In genomic region chr20:12928755-12929401, GRCh38 we compare ENCODE assay signal across 10 cellular contexts.
DNase-seq lines count a peak whose midpoint lies in the region; ATAC-seq and TF ChIP-seq lines count a peak whose summit lies in the region.
"Had no signal": no experiment of that assay in that cellular context is flagged by ENCODE, and none has a peak within 500 bp of the region (broad histone marks: within the 10 kb centered on the region; RNA-seq: fewer than 3 reads in every experiment).

No MANE protein-coding gene starts in this region.

- no peaks in the 10 kb centered on the region for H3K79me1 ChIP-seq in IMR-90 (ENCODE audit: low read depth in 1 of 2, low read length in 2 of 2)

- H3K4me3 ChIP-seq in BLaER1 (no peak overlapping the region), IMR-90 (ENCODE audit: insufficient read depth, low read depth, low read length) (no peak overlapping the region), mesodermal cell (ENCODE audit: extremely low read depth, insufficient read depth, low read length, poor library complexity, severe bottlenecking) (no peak overlapping the region), tibial artery (no peak overlapping the region), OCI-LY7 (ENCODE audit: low read depth, low read length, poor library complexity, severe bottlenecking) (no peak overlapping the region), ascending aorta (no peak overlapping the region)

- H3K9ac ChIP-seq in BLaER1 = no peak overlapping the region
- H3K9ac ChIP-seq in IMR-90 (ENCODE audit: low read depth, low read length) = no peak overlapping the region

- no peak overlapping the region for H2AK9ac ChIP-seq in IMR-90 (replicated peaks; ENCODE audit: low read depth, low read length, poor library complexity)

- peak; percentile 87 for DNase-seq in IMR-90
- no peak for DNase-seq in chondrocyte (ENCODE audit: low spot score)
- no peak for DNase-seq in tibial artery
- DNase-seq in OCI-LY7 (ENCODE audit: low spot score) = no peak
- no peak for DNase-seq in ascending aorta (ENCODE audit: low spot score in 2 of 2)
- no peak for DNase-seq in NCI-H524 (lab: John Stamatoyannopoulos, UW)
- DNase-seq: stimulated activated naive CD4-positive, alpha-beta T cell had no signal

- H2AFZ ChIP-seq in IMR-90 (replicated peaks; ENCODE audit: low read length, poor library complexity) (no peak overlapping the region), OCI-LY7 (ENCODE audit: low read length) (no peak overlapping the region)

- peak overlapping the region; percentile 5 for H3K27ac Mint-ChIP-seq in chondrocyte (ENCODE audit: unreplicated experiment)

- H3K23ac ChIP-seq in IMR-90 (ENCODE audit: low read depth, low read length) = no peak overlapping the region

- peak overlapping the region; percentile 48 for H2BK5ac ChIP-seq in IMR-90 (ENCODE audit: low read depth, low read length, poor library complexity, severe bottlenecking)

- peak overlapping the region; percentile 51; the same call in 1 of the 2 replicates for H3K4ac ChIP-seq in IMR-90 (ENCODE audit: low read depth, low read length)

- H2BK120ac ChIP-seq in IMR-90 (ENCODE audit: low read depth, low read length) = peak overlapping the region; percentile 72

- peaks cover 7% of the 10 kb centered on the region; the same call in 1 of the 2 replicates for H3K4me1 ChIP-seq in BLaER1
- peaks cover 17% of the 10 kb centered on the region for H3K4me1 ChIP-seq in IMR-90 (ENCODE audit: control insufficient read depth, insufficient read depth, low read length)
- peaks cover 55% of the 10 kb centered on the region for H3K4me1 ChIP-seq in mesodermal cell (ENCODE audit: control insufficient read depth, insufficient read depth, low read length, poor library complexity, severe bottlenecking)
- no peaks in the 10 kb centered on the region for H3K4me1 ChIP-seq in tibial artery
- H3K4me1 ChIP-seq in OCI-LY7 (ENCODE audit: insufficient read depth, low read length, poor library complexity, severe bottlenecking) = no peaks in the 10 kb centered on the region
- H3K4me1 ChIP-seq in ascending aorta = peaks cover 3 to 5% of the 10 kb centered on the region in 2 donors

- ATAC-seq in IMR-90 (ENCODE audit: low read depth) = peak; percentile 77
- ATAC-seq: left lobe of liver had no signal

- H2BK15ac ChIP-seq in IMR-90 (ENCODE audit: low read depth, low read length) = 0 out of 3 replicates have a peak overlapping the region, but pooled peaks have one; percentile 36

- no peak overlapping the region for H2AK5ac ChIP-seq in IMR-90 (ENCODE audit: low read depth, low read length)

- H3K27me3 ChIP-seq in BLaER1 = no peaks in the 10 kb centered on the region
- H3K27me3 ChIP-seq in IMR-90 (ENCODE audit: control insufficient read depth, insufficient read depth, low read length) = no peaks in the 10 kb centered on the region
- no peaks in the 10 kb centered on the region for H3K27me3 ChIP-seq in tibial artery
- no peaks in the 10 kb centered on the region for H3K27me3 ChIP-seq in ascending aorta

- intact Hi-C loops in IMR-90 (cut with micrococcal nuclease) (loop anchor here (1.0 to 5.0 kb wide), 2 partner anchors 19 to 333 kb away; no protein-coding TSS in a partner anchor), tibial artery (cut with DNase I; ENCODE audit: low total_unique reads) (loop anchor here (10.0 kb wide), 1 partner anchor 176 kb away; no protein-coding TSS in a partner anchor), OCI-LY7 (cut with micrococcal nuclease; ENCODE audit: unreplicated experiment) (no loop called here), ascending aorta (cut with DNase I) (loop anchor here (10.0 kb wide), 1 partner anchor 846 kb away; no protein-coding TSS in a partner anchor)

- no peaks in the 10 kb centered on the region for H3K9me3 Mint-ChIP-seq in chondrocyte (ENCODE audit: low read depth)

- H3K9me3 ChIP-seq in BLaER1 (no peaks in the 10 kb centered on the region), IMR-90 (ENCODE audit: control insufficient read depth, insufficient read depth, low read length) (no peaks in the 10 kb centered on the region), mesodermal cell (ENCODE audit: control insufficient read depth, low read length) (no peaks in the 10 kb centered on the region), tibial artery (no peaks in the 10 kb centered on the region), OCI-LY7 (ENCODE audit: low read length) (no peaks in the 10 kb centered on the region), ascending aorta (no peaks in the 10 kb centered on the region)

- H4K91ac ChIP-seq in IMR-90 (ENCODE audit: insufficient read depth, low read depth, low read length) = 0 out of 2 replicates have a peak overlapping the region, but pooled peaks have one; percentile 1

- H3K36me3 ChIP-seq in BLaER1 = no peaks in the 10 kb centered on the region
- no peaks in the 10 kb centered on the region for H3K36me3 ChIP-seq in IMR-90 (ENCODE audit: control insufficient read depth, insufficient read depth, low read length)
- H3K36me3 ChIP-seq in mesodermal cell (ENCODE audit: control insufficient read depth, insufficient read depth, low read length) = no peaks in the 10 kb centered on the region
- no peaks in the 10 kb centered on the region for H3K36me3 ChIP-seq in tibial artery
- H3K36me3 ChIP-seq in OCI-LY7 (ENCODE audit: insufficient read depth, low read length) = no peaks in the 10 kb centered on the region
- no peaks in the 10 kb centered on the region for H3K36me3 ChIP-seq in ascending aorta

- H3K14ac ChIP-seq in IMR-90 (replicated peaks; ENCODE audit: low read depth, low read length) = no peak overlapping the region

- peak overlapping the region; percentile 73 for H2BK20ac ChIP-seq in IMR-90 (ENCODE audit: low read depth, low read length)

- POLR2A ChIA-PET in IMR-90 (lab: Charles Lee; ENCODE audit: unreplicated experiment) = no interaction called here
- POLR2A ChIA-PET in OCI-LY7 (lab: Charles Lee) = no interaction called here

- BruUV-seq in IMR-90 (replicated peaks; lab: Mats Ljungman, UMichigan) (no TSS peak), OCI-LY7 (replicated peaks; lab: Mats Ljungman, UMichigan) (no TSS peak)

- H3K4me1 Mint-ChIP-seq in chondrocyte (ENCODE audit: low read depth) = peaks cover 26% of the 10 kb centered on the region

- H4K20me1 ChIP-seq in BLaER1 (no peaks in the 10 kb centered on the region), IMR-90 (ENCODE audit: insufficient read depth, low read length) (no peaks in the 10 kb centered on the region), OCI-LY7 (ENCODE audit: insufficient read depth, low read length) (no peaks in the 10 kb centered on the region)

- H3K18ac ChIP-seq in IMR-90 (ENCODE audit: low read depth, low read length) = peak overlapping the region; percentile 71

- WGBS in IMR-90 (ENCODE audit: extremely low coverage in 2 of 2, insufficient read length in 1 of 2), 2 experiments = 0% methylated on average over 1 of the region's 4 CpGs; no CpG with 5 or more reads in 1 of the 2 experiments
- 90 to 100% methylated on average over 1 to 3 of the region's 4 CpGs for WGBS in mesodermal cell (ENCODE audit: insufficient coverage in 2 of 2), 2 experiments

- H3K4me2 ChIP-seq in BLaER1 (0 out of 2 replicates have a peak overlapping the region, but pooled peaks have one; percentile 12), IMR-90 (ENCODE audit: low read depth, low read length) (peak overlapping the region; percentile 48; the same call in 1 of the 2 replicates), OCI-LY7 (ENCODE audit: low read length) (no peak overlapping the region)

- H3K27ac ChIP-seq in BLaER1 (no peak overlapping the region), IMR-90 (ENCODE audit: insufficient read depth, low read length) (no peak overlapping the region), mesodermal cell (ENCODE audit: low read depth, low read length, severe bottlenecking) (peak overlapping the region; percentile 24), tibial artery (no peak overlapping the region), OCI-LY7 (ENCODE audit: low read depth, low read length, poor library complexity, severe bottlenecking) (no peak overlapping the region), ascending aorta (no peak overlapping the region)

- in situ Hi-C loops in IMR-90 (cut with MboI; ENCODE audit: low sequenced_read_pairs) = no loop called here

- TF ChIP-seq POLR2A in IMR-90 (IDR thresholded peaks at IDR 0.05; ENCODE audit: low read depth, low read length) = no peak

- dilution Hi-C loops in IMR-90 (cut with HindIII; ENCODE audit: low sequenced_read_pairs, unreplicated experiment) = no loop called here

- H4K5ac ChIP-seq in IMR-90 (ENCODE audit: low read depth, low read length) = peak overlapping the region; percentile 55; the same call in 1 of the 2 replicates

- H4K8ac ChIP-seq in IMR-90 (ENCODE audit: low read depth in 2 of 2, low read length in 2 of 2) = peak overlapping the region; percentile 17 to 33; a peak in 2 of 4 replicates

- TF ChIP-seq CTCF in IMR-90 (conservative IDR thresholded peaks at IDR 0.05; ENCODE audit: low read depth, low read length) = no peak
- no peak for TF ChIP-seq CTCF in chondrocyte (IDR thresholded peaks at IDR 0.05)
- TF ChIP-seq CTCF in tibial artery (IDR thresholded peaks at IDR 0.05) = no peak
- TF ChIP-seq CTCF in OCI-LY7 (conservative IDR thresholded peaks at IDR 0.05; ENCODE audit: low read length) = no peak
- TF ChIP-seq CTCF in ascending aorta (IDR thresholded peaks at IDR 0.05) = no peak

- H3K4me3 Mint-ChIP-seq in chondrocyte (ENCODE audit: unreplicated experiment) = no peak overlapping the region

- no peak overlapping the region for H3K56ac ChIP-seq in IMR-90 (ENCODE audit: extremely low read depth, insufficient read depth, low read length)

- CTCF ChIA-PET in IMR-90 (lab: Yijun Ruan, JAX) (interaction anchor here (0.7 kb wide), 1 partner anchor 48 kb away, joined by 3 read pairs; no protein-coding TSS in a partner anchor), OCI-LY7 (lab: Charles Lee; ENCODE audit: unreplicated experiment) (no interaction called here)

- H3K9me2 ChIP-seq in OCI-LY7 (ENCODE audit: insufficient read depth, low read length) = no peaks in the 10 kb centered on the region

- no peaks in the 10 kb centered on the region for H3K79me2 ChIP-seq in OCI-LY7 (ENCODE audit: insufficient read depth, low read depth, low read length)

- no peaks in the 10 kb centered on the region for H3K27me3 Mint-ChIP-seq in chondrocyte (ENCODE audit: low read depth)

- 0 out of 2 replicates have a peak, but pooled peaks cover 3% of the 10 kb centered on the region for H3K9me1 ChIP-seq in IMR-90 (ENCODE audit: insufficient read depth, low read length)

- H3K36me3 Mint-ChIP-seq in chondrocyte (ENCODE audit: low read depth) = no peaks in the 10 kb centered on the region

- no peak for TF ChIP-seq RAD21 in IMR-90 (IDR thresholded peaks at IDR 0.05; ENCODE audit: low read length)

TF ChIP-seq in IMR-90, 13 proteins besides CTCF, POLR2A, EP300 and RAD21 (continues in another document):
- no peak for TF ChIP-seq RFX5 (IDR thresholded peaks at IDR 0.05; ENCODE audit: low read depth, low read length)
